ENCODE assay signal across 8 cellular contexts in genomic region chr21:43362928-43363314, GRCh38.
DNase-seq lines count a peak whose midpoint lies in the region; ATAC-seq and TF ChIP-seq lines count a peak whose summit lies in the region.

No MANE protein-coding gene starts in this region.

- TF ChIP-seq POLR2A in esophagus squamous epithelium (IDR thresholded peaks at IDR 0.05): no peak

- no peaks in the 10 kb centered on the region for H3K27me3 ChIP-seq in esophagus squamous epithelium

- no peaks in the 10 kb centered on the region for H3K36me3 ChIP-seq in esophagus squamous epithelium

- peak overlapping the region; percentile 87 to 91 (median 88) for H3K27ac ChIP-seq in esophagus squamous epithelium

- no peaks in the 10 kb centered on the region for H3K27me3 Mint-ChIP-seq in activated T-cell treated with anti-CD3 and anti-CD28 coated beads, Interleukin-2, amount 50 U/mL, for 4 hours (ENCODE audit: low read depth)
- no peaks in the 10 kb centered on the region for H3K27me3 Mint-ChIP-seq in activated CD4-positive, alpha-beta T cell treated with anti-CD3 and anti-CD28 coated beads, Interleukin-2, amount 10 ng/mL, durations not matched to agents 24 days and 14 days
- H3K27me3 Mint-ChIP-seq in stimulated activated memory B cell treated with anti-CD40 and anti-IgM and Interleukin-4, amounts not matched to agents 10 μg/mL and 1 μg/mL and 100 μg/mL, for 72 hours: no peaks in the 10 kb centered on the region

- H3K9me3 Mint-ChIP-seq in activated T-cell treated with anti-CD3 and anti-CD28 coated beads, Interleukin-2, amount 50 U/mL, for 4 hours: no peaks in the 10 kb centered on the region
- no peaks in the 10 kb centered on the region for H3K9me3 Mint-ChIP-seq in activated CD4-positive, alpha-beta T cell treated with anti-CD3 and anti-CD28 coated beads, Interleukin-2, amount 10 ng/mL, durations not matched to agents 24 days and 14 days
- H3K9me3 Mint-ChIP-seq in stimulated activated memory B cell treated with anti-CD40 and anti-IgM and Interleukin-4, amounts not matched to agents 10 μg/mL and 1 μg/mL and 100 μg/mL, for 72 hours: no peaks in the 10 kb centered on the region

- no peak for TF ChIP-seq CTCF in esophagus squamous epithelium (IDR thresholded peaks at IDR 0.05)

- intact Hi-C loops in activated CD4-positive, alpha-beta T cell treated with anti-CD3 and anti-CD28 coated beads, Interleukin-2, amount 10 ng/mL, durations not matched to agents 24 days and 14 days (cut with micrococcal nuclease): no loop called here
- intact Hi-C loops in esophagus squamous epithelium (cut with DNase I): no loop called here

- no peak overlapping the region for H3K4me3 ChIP-seq in esophagus squamous epithelium

- no peaks in the 10 kb centered on the region for H3K36me3 Mint-ChIP-seq in activated T-cell treated with anti-CD3 and anti-CD28 coated beads, Interleukin-2, amount 50 U/mL, for 4 hours (ENCODE audit: insufficient read depth)
- peaks cover 5% of the 10 kb centered on the region for H3K36me3 Mint-ChIP-seq in activated CD4-positive, alpha-beta T cell treated with anti-CD3 and anti-CD28 coated beads, Interleukin-2, amount 10 ng/mL, durations not matched to agents 24 days and 14 days (ENCODE audit: low read depth)
- H3K36me3 Mint-ChIP-seq in stimulated activated memory B cell treated with anti-CD40 and anti-IgM and Interleukin-4, amounts not matched to agents 10 μg/mL and 1 μg/mL and 100 μg/mL, for 72 hours: no peaks in the 10 kb centered on the region

- no peak for DNase-seq in activated T-cell treated with anti-CD3 and anti-CD28 coated beads, Interleukin-2, amount 50 U/mL, for 4 hours
- no peak for DNase-seq in activated T-cell treated with anti-CD3 and anti-CD28 coated beads, Interleukin-2, amount 50 U/mL, for 48 hours
- peak; percentile 67 for DNase-seq in activated CD4-positive, alpha-beta T cell treated with anti-CD3 and anti-CD28 coated beads, Interleukin-2, amount 10 ng/mL, durations not matched to agents 24 days and 14 days
- DNase-seq in esophagus squamous epithelium (lab: John Stamatoyannopoulos, UW) (no peak), activated gamma-delta T cell (lab: John Stamatoyannopoulos, UW) (no peak), HT-29 (ENCODE audit: low spot score) (no peak), DMS153 treated with DMSO at 0.1 percent for 48 hours (lab: John Stamatoyannopoulos, UW; ENCODE audit: unreplicated experiment) (no peak)

- peaks cover 22% of the 10 kb centered on the region for H3K4me1 Mint-ChIP-seq in activated T-cell treated with anti-CD3 and anti-CD28 coated beads, Interleukin-2, amount 50 U/mL, for 4 hours (ENCODE audit: low read depth)
- H3K4me1 Mint-ChIP-seq in activated CD4-positive, alpha-beta T cell treated with anti-CD3 and anti-CD28 coated beads, Interleukin-2, amount 10 ng/mL, durations not matched to agents 24 days and 14 days: peaks cover 24% of the 10 kb centered on the region
- H3K4me1 Mint-ChIP-seq in stimulated activated memory B cell treated with anti-CD40 and anti-IgM and Interleukin-4, amounts not matched to agents 10 μg/mL and 1 μg/mL and 100 μg/mL, for 72 hours: peaks cover 63% of the 10 kb centered on the region

- WGBS in esophagus squamous epithelium, 2 donors: 76 to 83% methylated on average over 10 to 11 of the region's 12 CpGs

- H3K4me1 ChIP-seq in esophagus squamous epithelium: peaks cover 22 to 49% (median 23%) of the 10 kb centered on the region in 3 donors

- no peaks in the 10 kb centered on the region for H3K9me3 ChIP-seq in esophagus squamous epithelium

- peak overlapping the region; percentile 73 for H3K4me3 Mint-ChIP-seq in activated T-cell treated with anti-CD3 and anti-CD28 coated beads, Interleukin-2, amount 50 U/mL, for 4 hours
- peak overlapping the region; percentile 78 for H3K4me3 Mint-ChIP-seq in activated CD4-positive, alpha-beta T cell treated with anti-CD3 and anti-CD28 coated beads, Interleukin-2, amount 10 ng/mL, durations not matched to agents 24 days and 14 days
- H3K4me3 Mint-ChIP-seq in stimulated activated memory B cell treated with anti-CD40 and anti-IgM and Interleukin-4, amounts not matched to agents 10 μg/mL and 1 μg/mL and 100 μg/mL, for 72 hours: peak overlapping the region; percentile 79

- peak overlapping the region; percentile 93 for H3K27ac Mint-ChIP-seq in activated CD4-positive, alpha-beta T cell treated with anti-CD3 and anti-CD28 coated beads, Interleukin-2, amount 10 ng/mL, durations not matched to agents 24 days and 14 days
- H3K27ac Mint-ChIP-seq in stimulated activated memory B cell treated with anti-CD40 and anti-IgM and Interleukin-4, amounts not matched to agents 10 μg/mL and 1 μg/mL and 100 μg/mL, for 72 hours: peak overlapping the region; percentile 90

- no peak for ATAC-seq in activated T-cell treated with anti-CD3 and anti-CD28 coated beads, Interleukin-2, amount 50 U/mL, for 4 hours
- ATAC-seq in stimulated activated memory B cell treated with anti-CD40 and anti-IgM and Interleukin-4, amounts not matched to agents 10 μg/mL and 1 μg/mL and 100 μg/mL, for 72 hours: no peak
